Comparison of ENCODE assay signal across 8 cellular contexts in the genomic region with DNA sequence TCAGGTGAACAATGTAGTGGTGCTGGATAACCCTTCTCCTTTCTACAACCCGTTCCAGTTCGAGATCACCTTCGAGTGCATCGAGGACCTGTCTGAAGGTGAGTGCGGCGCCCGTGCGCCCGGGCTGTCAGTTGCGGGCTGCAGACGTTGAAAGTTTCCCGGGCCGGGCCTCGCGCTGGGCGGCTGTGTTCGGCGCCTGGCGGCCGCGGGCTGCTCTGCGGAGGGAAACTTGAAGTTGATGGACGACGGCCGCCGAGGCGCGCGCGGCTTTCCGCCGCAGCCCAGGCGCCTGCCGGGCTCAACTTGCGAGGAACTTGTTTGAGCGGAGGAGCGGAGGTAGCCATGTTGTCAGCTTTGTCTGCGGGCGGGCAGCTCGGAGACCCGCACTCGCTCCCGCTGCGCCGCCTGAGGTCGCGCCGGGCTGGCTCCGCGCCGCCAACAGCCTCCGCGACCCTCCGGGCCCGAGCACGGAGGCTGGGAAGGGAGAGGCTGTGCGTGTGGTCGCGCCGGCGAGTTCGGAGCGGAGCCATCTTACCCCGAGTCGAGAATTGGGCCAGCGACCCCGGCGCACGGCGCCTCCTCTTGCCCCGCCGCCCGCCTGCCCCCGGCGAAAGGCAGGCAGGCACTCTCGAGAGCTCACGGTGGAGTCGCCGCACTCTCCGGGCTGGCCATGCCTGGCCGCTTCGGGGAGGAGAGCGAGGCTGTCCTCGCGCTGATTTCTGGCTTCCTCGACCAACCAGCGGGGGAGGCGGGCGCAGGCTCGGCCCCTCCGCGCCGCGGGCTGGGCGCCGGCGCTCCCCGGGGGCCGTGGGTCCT. TPM values are rescaled to one million over a fixed set of nuclear protein-coding genes. Genes with fewer than 3 reads are reported as not detected.
DNase-seq lines count a peak whose midpoint lies in the region; ATAC-seq lines count a peak whose summit lies in the region.

No MANE protein-coding gene starts in this region.

- H2AFZ ChIP-seq in mesenchymal stem cell (ENCODE audit: low read depth, low read length) = peak overlapping the region; percentile 88

- peaks cover 27% of the 10 kb centered on the region for H3K36me3 Mint-ChIP-seq in activated CD8-positive, alpha-beta T cell treated with anti-CD3 and anti-CD28 coated beads, Interleukin-2, amount 10 ng/mL, durations not matched to agents 7 days and 5 days (ENCODE audit: low read depth)

- H3K27ac Mint-ChIP-seq in activated CD8-positive, alpha-beta T cell treated with anti-CD3 and anti-CD28 coated beads, Interleukin-2, amount 10 ng/mL, durations not matched to agents 7 days and 5 days = peak overlapping the region; percentile 96

- peak overlapping the region in 1 of 2 experiments; percentile 54 for H2BK12ac ChIP-seq in mesenchymal stem cell (ENCODE audit: low read length in 2 of 2)

- H2BK5ac ChIP-seq in mesenchymal stem cell (ENCODE audit: low read depth, low read length, poor library complexity, severe bottlenecking) = peak overlapping the region; percentile 92

- H3K9me3 Mint-ChIP-seq in activated CD8-positive, alpha-beta T cell treated with anti-CD3 and anti-CD28 coated beads, Interleukin-2, amount 10 ng/mL, durations not matched to agents 7 days and 5 days (ENCODE audit: insufficient read depth) = no peaks in the 10 kb centered on the region

- H3K27me3 ChIP-seq in effector memory CD4-positive, alpha-beta T cell (replicated peaks; ENCODE audit: control insufficient read depth, insufficient read depth, low read length, poor library complexity, severe bottlenecking) = no peaks in the 10 kb centered on the region
- H3K27me3 ChIP-seq in mesenchymal stem cell (ENCODE audit: control insufficient read depth in 1 of 2, insufficient read depth in 1 of 2, low read length in 2 of 2) = no peaks in the 10 kb centered on the region

- peak overlapping the region; percentile 84 for H3K4me2 ChIP-seq in mesenchymal stem cell (ENCODE audit: low read length, poor library complexity, severe bottlenecking)

- H3K4me1 ChIP-seq in effector memory CD4-positive, alpha-beta T cell (ENCODE audit: control insufficient read depth, insufficient read depth, low read length, poor library complexity, severe bottlenecking) = peaks cover 40% of the 10 kb centered on the region
- H3K4me1 ChIP-seq in mesenchymal stem cell (ENCODE audit: control insufficient read depth, insufficient read depth, low read depth, low read length) = peaks cover 3% of the 10 kb centered on the region

- H2AK5ac ChIP-seq in mesenchymal stem cell (ENCODE audit: low read length, severe bottlenecking) = peak overlapping the region; percentile 73

- H3K27me3 Mint-ChIP-seq in activated CD8-positive, alpha-beta T cell treated with anti-CD3 and anti-CD28 coated beads, Interleukin-2, amount 10 ng/mL, durations not matched to agents 7 days and 5 days (ENCODE audit: low read depth) = no peaks in the 10 kb centered on the region

- peak overlapping the region; percentile 83 for H2BK15ac ChIP-seq in mesenchymal stem cell (ENCODE audit: low read depth, poor library complexity, severe bottlenecking)

- H4K91ac ChIP-seq in mesenchymal stem cell (ENCODE audit: low read length) = peak overlapping the region; percentile 85

- ATAC-seq in HG02938 (IDR thresholded peaks at IDR 0.05; ENCODE audit: unreplicated experiment) = peak; percentile 30
- peak; percentile 48 for ATAC-seq in activated CD8-positive, alpha-beta T cell treated with anti-CD3 and anti-CD28 coated beads, Interleukin-2, amount 10 ng/mL, durations not matched to agents 7 days and 5 days

- H3K4ac ChIP-seq in mesenchymal stem cell (ENCODE audit: low read depth in 1 of 2, low read length in 2 of 2) = peak overlapping the region; percentile 91 to 100

- peak; percentile 63 for DNase-seq in NK-92 treated with Interleukin-12 subunit alpha and Interleukin-12 subunit beta, amount 100 ng/mL, for 24 hours (lab: John Stamatoyannopoulos, UW)
- no peak for DNase-seq in NK-92 (lab: John Stamatoyannopoulos, UW; ENCODE audit: unreplicated experiment)
- peak; percentile 75 for DNase-seq in NCI-H2171 treated with DMSO at 0.1 percent for 48 hours (lab: John Stamatoyannopoulos, UW)
- DNase-seq in activated CD8-positive, alpha-beta T cell treated with anti-CD3 and anti-CD28 coated beads, Interleukin-2, amount 10 ng/mL, durations not matched to agents 7 days and 5 days = peak; percentile 75
- DNase-seq in effector memory CD4-positive, alpha-beta T cell = peak; percentile 36 to 53 (median 49)
- peak; percentile 76 for DNase-seq in mesenchymal stem cell
- peak; percentile 16 for DNase-seq in stimulated activated CD8-positive, alpha-beta memory T cell treated with anti-CD3 and anti-CD28 coated beads, Interleukin-15, amount 100 ng/mL, for 1 hour (ENCODE audit: low read depth)

- H3K18ac ChIP-seq in mesenchymal stem cell (ENCODE audit: low read depth in 1 of 2, low read length in 2 of 2) = peak overlapping the region; percentile 82 to 98

- WGBS in mesenchymal stem cell = 0% methylated on average over 68 of the region's 99 CpGs

- peak overlapping the region; percentile 94 for H3K4me3 ChIP-seq in effector memory CD4-positive, alpha-beta T cell (ENCODE audit: insufficient read depth, low read depth, low read length, poor library complexity, severe bottlenecking)
- peak overlapping the region; percentile 94 to 100 for H3K4me3 ChIP-seq in mesenchymal stem cell (ENCODE audit: insufficient read depth in 1 of 2, low read depth in 1 of 2, low read length in 2 of 2)

- POLR2A ChIA-PET in activated CD8-positive, alpha-beta T cell treated with anti-CD3 and anti-CD28 coated beads, Interleukin-2, amount 10 ng/mL, durations not matched to agents 7 days and 5 days (lab: Charles Lee) = interaction anchor here (0.7 to 5.5 kb wide), 14 partner anchors 9 to 454 kb away, joined by 3 to 29 read pairs (median 4); a partner anchor contains a TSS

- peak overlapping the region in 1 of 2 experiments; percentile 86 for H3K14ac ChIP-seq in mesenchymal stem cell (ENCODE audit: low read length in 2 of 2)

- H3K9me3 ChIP-seq in effector memory CD4-positive, alpha-beta T cell (ENCODE audit: control insufficient read depth, low read length) = no peaks in the 10 kb centered on the region
- H3K9me3 ChIP-seq in mesenchymal stem cell (ENCODE audit: control insufficient read depth, low read length) = no peaks in the 10 kb centered on the region

- H3K9ac ChIP-seq in mesenchymal stem cell (ENCODE audit: low read length) = peak overlapping the region; percentile 92

- CTCF ChIA-PET in activated CD8-positive, alpha-beta T cell treated with anti-CD3 and anti-CD28 coated beads, Interleukin-2, amount 10 ng/mL, durations not matched to agents 7 days and 5 days (lab: Charles Lee) = interaction anchor here (0.6 to 3.8 kb wide), 9 partner anchors 9 to 329 kb away, joined by 3 to 26 read pairs (median 9); no protein-coding TSS in a partner anchor

- peaks cover 3% of the 10 kb centered on the region for H3K36me3 ChIP-seq in effector memory CD4-positive, alpha-beta T cell (ENCODE audit: control insufficient read depth, insufficient read depth, low read length)
- H3K36me3 ChIP-seq in mesenchymal stem cell (ENCODE audit: control insufficient read depth in 1 of 2, insufficient read depth in 2 of 2, low read depth in 1 of 2, low read length in 2 of 2) = peaks cover 0 to 11% of the 10 kb centered on the region in 2 experiments

- peak overlapping the region; percentile 84 for H4K8ac ChIP-seq in mesenchymal stem cell (ENCODE audit: low read length)

- peak overlapping the region; percentile 88 for H3K4me3 Mint-ChIP-seq in activated CD8-positive, alpha-beta T cell treated with anti-CD3 and anti-CD28 coated beads, Interleukin-2, amount 10 ng/mL, durations not matched to agents 7 days and 5 days

- peak overlapping the region; percentile 59 for H2BK120ac ChIP-seq in mesenchymal stem cell (ENCODE audit: low read depth, low read length)

- H3K27ac ChIP-seq in effector memory CD4-positive, alpha-beta T cell (ENCODE audit: insufficient read depth, low read length, poor library complexity, severe bottlenecking) = peak overlapping the region; percentile 94
- peak overlapping the region; percentile 92 for H3K27ac ChIP-seq in mesenchymal stem cell (ENCODE audit: low read length, poor library complexity, severe bottlenecking)

- peak overlapping the region in 1 of 2 experiments; percentile 98 for H3K23ac ChIP-seq in mesenchymal stem cell (ENCODE audit: low read length in 2 of 2)

- peaks cover 54% of the 10 kb centered on the region for H3K4me1 Mint-ChIP-seq in activated CD8-positive, alpha-beta T cell treated with anti-CD3 and anti-CD28 coated beads, Interleukin-2, amount 10 ng/mL, durations not matched to agents 7 days and 5 days (ENCODE audit: low read depth)

- H3K79me1 ChIP-seq in mesenchymal stem cell (replicated peaks; ENCODE audit: low read length, poor library complexity, severe bottlenecking) = peaks cover 4% of the 10 kb centered on the region

RNA-seq across cellular contexts. Expression of a gene that starts 0.7 kb away (rescaled TPM):
- 10 to 100 TPM; 49.4 to 51.1 TPM for total RNA-seq in activated CD8-positive, alpha-beta T cell treated with anti-CD3 and anti-CD28 coated beads, Interleukin-2, amount 10 ng/mL, durations not matched to agents 7 days and 5 days
- polyA plus RNA-seq in mesenchymal stem cell (2013, experiment 1 of 2) = 18.2 TPM
- polyA plus RNA-seq in mesenchymal stem cell (2013, experiment 2 of 2) = 19.3 TPM

RNA-seq across cellular contexts. Expression of a gene that starts 40.3 kb away (rescaled TPM):
- total RNA-seq in activated CD8-positive, alpha-beta T cell treated with anti-CD3 and anti-CD28 coated beads, Interleukin-2, amount 10 ng/mL, durations not matched to agents 7 days and 5 days = 10 to 100 TPM; 18.1 to 18.8 TPM
- 2.9 TPM for polyA plus RNA-seq in mesenchymal stem cell (2013, experiment 1 of 2)
- 3.1 TPM for polyA plus RNA-seq in mesenchymal stem cell (2013, experiment 2 of 2)
